32 cellular contexts compared by ENCODE assay signal in genomic region chr17:54983260-54983659, GRCh38. TPM values are rescaled to one million over a fixed set of nuclear protein-coding genes. Genes with fewer than 3 reads are reported as not detected.
DNase-seq lines count a peak whose midpoint lies in the region; ATAC-seq and TF ChIP-seq lines count a peak whose summit lies in the region.
"Had no signal": no experiment of that assay in that cellular context is flagged by ENCODE, and none has a peak within 500 bp of the region (broad histone marks: within the 10 kb centered on the region; RNA-seq: fewer than 3 reads in every experiment).

No MANE protein-coding gene starts in this region.

- H3K79me2 ChIP-seq in mammary epithelial cell (ENCODE audit: insufficient read depth, low read length) = peaks cover 9% of the 10 kb centered on the region

- H3K27ac ChIP-seq in breast epithelium (peak overlapping the region; percentile 44 to 80), mammary epithelial cell (ENCODE audit: insufficient read depth, low read depth, low read length) (no peak overlapping the region), coronary artery (peak overlapping the region; percentile 46 to 67)
- H3K27ac ChIP-seq: 22Rv1, brain microvascular endothelial cell, epithelial cell of prostate, GM23248, WERI-Rb-1 had no signal

- peak; percentile 65 for ATAC-seq in HG02885 (IDR thresholded peaks at IDR 0.05; ENCODE audit: poor library complexity, unreplicated experiment)
- no peak for ATAC-seq in HG02623 (IDR thresholded peaks at IDR 0.05; ENCODE audit: unreplicated experiment)
- ATAC-seq in omental fat pad (ENCODE audit: low FRiP score) = no peak
- ATAC-seq: activated T-cell treated with anti-CD3 and anti-CD28 coated beads, Interleukin-2, amount 50 U/mL, for 4 hours; natural killer cell; Panc1 had no signal

- TF ChIP-seq CTCF in breast epithelium (IDR thresholded peaks at IDR 0.05) (no peak), mammary epithelial cell (conservative IDR thresholded peaks at IDR 0.05 in 1 of 2, IDR thresholded peaks at IDR 0.05 in 1 of 2; ENCODE audit: extremely low read depth in 1 of 2, insufficient read depth in 1 of 2, low read depth in 1 of 2, low read length in 2 of 2) (no peak), coronary artery (IDR thresholded peaks at IDR 0.05) (no peak), omental fat pad (IDR thresholded peaks at IDR 0.05) (no peak)

- no peak overlapping the region for H3K9ac ChIP-seq in mammary epithelial cell (ENCODE audit: insufficient read depth, low read length)
- H3K9ac ChIP-seq: GM23248 had no signal

- no peak for TF ChIP-seq POLR2A in breast epithelium (IDR thresholded peaks at IDR 0.05)

- no peaks in the 10 kb centered on the region for H4K20me1 ChIP-seq in mammary epithelial cell (ENCODE audit: insufficient read depth, low read length)

- dilution Hi-C loops in mammary epithelial cell (cut with HindIII; ENCODE audit: low sequenced_read_pairs) = no loop called here

- no TSS peak for BruUV-seq in mammary epithelial cell (replicated peaks; lab: Mats Ljungman, UMichigan)

- intact Hi-C loops in breast epithelium (cut with DNase I; ENCODE audit: low total_unique reads) (no loop called here), mammary epithelial cell (cut with micrococcal nuclease) (no loop called here)

- CTCF ChIA-PET in mammary epithelial cell (lab: Charles Lee; ENCODE audit: low non-redundant PET) = interaction anchor here (0.7 kb wide), 1 partner anchor 183 kb away, joined by 3 read pairs; no protein-coding TSS in a partner anchor

- H2AFZ ChIP-seq in mammary epithelial cell (ENCODE audit: low read depth, low read length) = no peak overlapping the region
- H2AFZ ChIP-seq: GM23248 had no signal

- H3K36me3 ChIP-seq in breast epithelium (no peaks in the 10 kb centered on the region), mammary epithelial cell (ENCODE audit: insufficient read depth, low read length) (no peaks in the 10 kb centered on the region)
- H3K36me3 ChIP-seq: brain microvascular endothelial cell, MG63 had no signal

- H3K9me3 ChIP-seq in breast epithelium (peaks cover 5 to 8% of the 10 kb centered on the region in 2 donors), mammary epithelial cell (replicated peaks; ENCODE audit: insufficient read depth, low read length) (peaks cover 3% of the 10 kb centered on the region)

- H3K4me2 ChIP-seq in mammary epithelial cell (ENCODE audit: insufficient read depth, low read depth, low read length) = no peak overlapping the region

- no peaks in the 10 kb centered on the region for H3K27me3 ChIP-seq in breast epithelium
- no peaks in the 10 kb centered on the region for H3K27me3 ChIP-seq in mammary epithelial cell (ENCODE audit: insufficient read depth, low read length)
- H3K27me3 ChIP-seq: brain microvascular endothelial cell, MG63, upper lobe of left lung had no signal

- no peaks in the 10 kb centered on the region for H3K4me1 ChIP-seq in breast epithelium
- H3K4me1 ChIP-seq in mammary epithelial cell (ENCODE audit: insufficient read depth, low read length) = peaks cover 8% of the 10 kb centered on the region
- H3K4me1 ChIP-seq: upper lobe of left lung had no signal

- H3K4me3 ChIP-seq in breast epithelium (no peak overlapping the region), mammary epithelial cell (replicated peaks in 1 of 3; ENCODE audit: insufficient read depth in 1 of 3, low read depth in 2 of 3, low read length in 3 of 3) (no peak overlapping the region), coronary artery (no peak overlapping the region)
- H3K4me3 ChIP-seq: GM23248, MG63, upper lobe of left lung had no signal

- DNase-seq in breast epithelium (ENCODE audit: low spot score in 2 of 2) = no peak
- no peak for DNase-seq in mammary epithelial cell
- no peak for DNase-seq in coronary artery (ENCODE audit: low spot score)
- DNase-seq in NCI-H748 treated with DMSO at 0.1 percent for 48 hours (lab: John Stamatoyannopoulos, UW) = no peak
- DNase-seq in NCI-H526 (lab: John Stamatoyannopoulos, UW) = no peak
- no peak for DNase-seq in omental fat pad (ENCODE audit: low spot score)
- DNase-seq: activated CD4-positive, alpha-beta T cell treated with anti-CD3 and anti-CD28 coated beads, Interleukin-2, amount 10 ng/mL, durations not matched to agents 24 days and 14 days; activated naive CD4-positive, alpha-beta T cell; activated T-cell treated with anti-CD3 and anti-CD28 coated beads, Interleukin-2, amount 50 U/mL, for 4 hours; brain microvascular endothelial cell; CD4-positive, CD25-positive, alpha-beta regulatory T cell; effector CD4-positive, alpha-beta T cell; GM23248; head of caudate nucleus; KG1; kidney; MG63; natural killer cell; NCI-H2029; NCI-H524 treated with DMSO at 0.1 percent for 48 hours; occipital lobe; retina; SHP77; small intestine; T-helper 9 cell; upper lobe of left lung; WERI-Rb-1 had no signal

- in situ Hi-C loops in mammary epithelial cell (cut with MboI; ENCODE audit: low sequenced_read_pairs in 2 of 2) = loop anchor here in 1 of 2 donors (25.0 kb wide), 3 partner anchors 104 to 529 kb away; partner anchors contain the start of gene SMIM36

RNA-seq across cellular contexts. Expression of gene STXBP4, which starts 14.7 kb away (rescaled TPM):
- 10 to 100 TPM; 10.4 to 29.2 (median 20.2) TPM for total RNA-seq in breast epithelium
- total RNA-seq in mammary epithelial cell = 10 to 100 TPM in 1 of 2 donors, 1 to 10 TPM in 1; 8.0 to 11.7 TPM
- 3.9 TPM for polyA plus RNA-seq in mammary epithelial cell
- 10.6 TPM for polyA minus RNA-seq in mammary epithelial cell
- 10 to 100 TPM; 11.2 to 19.3 (median 16.5) TPM for total RNA-seq in omental fat pad

RNA-seq across cellular contexts. Expression of gene COX11, which starts 14.8 kb away (rescaled TPM):
- 10 to 100 TPM; 40.3 to 56.2 (median 55.9) TPM for total RNA-seq in breast epithelium
- 10 to 100 TPM; 43.4 to 53.8 TPM for total RNA-seq in mammary epithelial cell
- polyA plus RNA-seq in mammary epithelial cell = 44.5 TPM
- 15.6 TPM for polyA minus RNA-seq in mammary epithelial cell
- 10 to 100 TPM; 27.9 to 52.0 (median 43.8) TPM for total RNA-seq in omental fat pad
